ENCODE assay signal across 8 cellular contexts in the genomic region with DNA sequence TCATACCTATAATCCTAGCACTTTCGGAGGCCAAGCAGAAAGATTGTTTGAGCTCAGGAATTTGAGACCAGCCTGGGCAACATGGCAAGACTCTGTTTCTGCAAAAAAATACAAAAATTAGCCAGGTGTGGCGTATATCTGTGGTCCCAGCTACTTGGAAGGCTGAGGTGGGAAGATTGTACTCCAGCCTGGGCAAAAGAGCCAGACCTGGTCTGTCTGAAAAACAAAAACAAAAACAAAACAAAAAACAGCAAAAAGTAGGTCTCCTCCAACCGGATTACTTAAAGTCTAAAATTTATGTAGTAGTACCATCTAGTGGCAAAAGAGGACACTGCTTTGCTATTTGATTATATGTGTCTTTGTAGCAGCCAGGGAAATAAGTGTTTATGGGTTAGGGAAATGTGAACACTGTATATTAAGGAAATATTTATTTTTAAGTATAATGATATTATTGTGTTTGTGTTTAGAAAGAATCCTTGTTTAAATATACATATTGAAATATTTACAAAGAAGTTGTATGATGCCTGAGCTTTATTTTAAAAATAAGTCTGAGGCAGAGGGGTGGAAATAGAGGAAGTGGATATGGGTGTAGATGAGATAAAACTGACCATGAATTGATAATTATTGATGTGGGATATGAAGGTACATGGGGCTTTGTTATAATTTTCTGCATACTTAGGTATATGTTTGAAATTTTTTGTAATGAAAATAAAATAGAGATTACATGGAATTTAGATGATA. TPM values are rescaled to one million over a fixed set of nuclear protein-coding genes. Genes with fewer than 3 reads are reported as not detected.
DNase-seq lines count a peak whose midpoint lies in the region; ATAC-seq and TF ChIP-seq lines count a peak whose summit lies in the region.

No MANE protein-coding gene starts in this region.

- H3K27me3 ChIP-seq in brain microvascular endothelial cell (replicated peaks): no peaks in the 10 kb centered on the region

- in situ Hi-C loops in brain microvascular endothelial cell (cut with HindIII; ENCODE audit: low pct_ligation_motif_present, low sequenced_read_pairs): no loop called here

- peaks cover 7 to 12% of the 10 kb centered on the region in 2 donors for H3K4me1 Mint-ChIP-seq in immature natural killer cell

- TF ChIP-seq CTCF in brain microvascular endothelial cell (IDR thresholded peaks at IDR 0.05; ENCODE audit: low read depth, low read length, missing control alignments): peak; percentile 58

- H3K4me3 ChIP-seq in brain microvascular endothelial cell (ENCODE audit: low read depth, low read length): no peak overlapping the region

- H3K36me3 ChIP-seq in brain microvascular endothelial cell (replicated peaks): peaks cover 3% of the 10 kb centered on the region

- H3K27ac Mint-ChIP-seq in immature natural killer cell: peak overlapping the region in 4 of 6 donors; percentile 36 to 55 (median 40)

- peak; percentile 70 for ATAC-seq in GM19324 (IDR thresholded peaks at IDR 0.05; ENCODE audit: low FRiP score, unreplicated experiment)
- peak; percentile 96 for ATAC-seq in HG03354 (IDR thresholded peaks at IDR 0.05; ENCODE audit: poor library complexity, severe bottlenecking, unreplicated experiment)
- peak; percentile 57 for ATAC-seq in stimulated activated naive CD8-positive, alpha-beta T cell treated with anti-CD3 and anti-CD28 coated beads, Interleukin-15, Interleukin-2, amounts not matched to agents 100 U/mL and 50 U/mL, for 24 hours

- peak; percentile 47 for DNase-seq in D341Med (ENCODE audit: low spot score)
- DNase-seq in NCI-H748 (lab: John Stamatoyannopoulos, UW; ENCODE audit: unreplicated experiment): peak; percentile 56
- DNase-seq in brain microvascular endothelial cell: no peak
- DNase-seq in immature natural killer cell: peak; percentile 45 to 60 (median 52)
- DNase-seq in stimulated activated naive CD8-positive, alpha-beta T cell treated with anti-CD3 and anti-CD28 coated beads, Interleukin-15, Interleukin-2, amounts not matched to agents 100 U/mL and 50 U/mL, for 24 hours: no peak
- no peak for DNase-seq in effector CD8-positive, alpha-beta T cell (lab: John Stamatoyannopoulos, UW)

- peak overlapping the region in 2 of 5 donors; percentile 10 to 24 for H3K4me3 Mint-ChIP-seq in immature natural killer cell

- H3K27ac ChIP-seq in brain microvascular endothelial cell: no peak overlapping the region

- H3K27me3 Mint-ChIP-seq in immature natural killer cell (ENCODE audit: low read depth in 3 of 3): peaks cover 0 to 2% (median 0%) of the 10 kb centered on the region in 3 donors

- peaks cover 8 to 21% (median 10%) of the 10 kb centered on the region in 3 donors for H3K36me3 Mint-ChIP-seq in immature natural killer cell

- no peaks in the 10 kb centered on the region for H3K9me3 Mint-ChIP-seq in immature natural killer cell

RNA-seq across cellular contexts. Expression of gene APC, which starts 20.0 kb away (rescaled TPM):
- 10 to 100 TPM in 2 of 3 donors, 1 to 10 TPM in 1; 6.1 to 36.5 (median 14.3) TPM for polyA plus RNA-seq in immature natural killer cell

Comparison
In these comparisons a context has a peak if more than half of its experiments do, and no peak if none do; other contexts are left out.
1. DNase-seq: peak in D341Med (single experiment), NCI-H748 (single experiment) and immature natural killer cell (3 of 3); none in brain microvascular endothelial cell (single experiment), stimulated activated naive CD8-positive, alpha-beta T cell treated with anti-CD3 and anti-CD28 coated beads, Interleukin-15, Interleukin-2, amounts not matched to agents 100 U/mL and 50 U/mL, for 24 hours (single experiment) and effector CD8-positive, alpha-beta T cell (single experiment).
2. Peak in every context shown above with its lines, with median percentiles within 50 percentile points of each other: ATAC-seq.